ENCODE assay signal across 9 cellular contexts in the genomic region with DNA sequence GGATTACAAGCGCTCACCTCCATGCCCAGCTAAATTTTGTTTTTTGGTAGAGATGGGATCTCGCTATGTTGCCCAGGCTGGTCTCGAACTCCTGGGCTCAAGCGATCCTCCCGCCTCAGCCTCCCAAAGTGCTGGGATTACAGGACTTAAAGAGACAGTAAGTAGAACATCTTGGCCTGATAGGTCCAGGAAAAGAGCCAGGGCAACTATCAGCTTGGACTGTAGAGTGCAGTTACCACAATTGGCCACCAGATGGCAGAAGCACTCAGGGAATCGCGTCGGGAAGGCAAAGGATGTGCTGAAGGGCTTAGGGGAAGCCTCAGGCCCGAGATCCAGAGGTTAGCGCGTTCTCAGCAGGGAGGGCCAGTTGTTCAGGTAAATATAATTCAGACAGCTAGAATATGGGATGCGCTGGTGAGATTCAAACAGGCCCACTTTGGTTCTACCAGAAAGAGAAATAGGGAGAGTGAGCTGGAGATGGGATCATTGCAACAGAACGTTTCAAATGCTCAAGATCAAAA. TPM values are rescaled to one million over a fixed set of nuclear protein-coding genes. Genes with fewer than 3 reads are reported as not detected.
A peak's percentile ranks its signal among the peaks of the same experiment; 100 is the strongest.
DNase-seq lines count a peak whose midpoint lies in the region; ATAC-seq, FAIRE-seq and TF ChIP-seq lines count a peak whose summit lies in the region.
"Had no signal": no experiment of that assay in that cellular context is flagged by ENCODE, and none has a peak within 500 bp of the region (broad histone marks: within the 10 kb centered on the region; RNA-seq: fewer than 3 reads in every experiment).

No MANE protein-coding gene starts in this region.

- no peak for TF ChIP-seq EP300 in tibial nerve (IDR thresholded peaks at IDR 0.05)

- H3K9me3 Mint-ChIP-seq in activated T-helper 2 cell treated with anti-CD3 and anti-CD28 coated beads, Interferon-gamma antibody, Interleukin-2, Interleukin-4, amounts not matched to agents 10 μg/mL and 5 μg/mL and 100 μg/mL, durations not matched to agents 14 hours and 24 hours and 36 hours: no peaks in the 10 kb centered on the region
- H3K9me3 Mint-ChIP-seq in osteocyte (ENCODE audit: unreplicated experiment): no peaks in the 10 kb centered on the region

- no peaks in the 10 kb centered on the region for H3K79me1 ChIP-seq in IMR-90 (ENCODE audit: low read depth in 1 of 2, low read length in 2 of 2)

- ATAC-seq in GM21423 (IDR thresholded peaks at IDR 0.05; ENCODE audit: unreplicated experiment) (peak; percentile 67), IMR-90 (ENCODE audit: low read depth) (peak; percentile 98)

- no peak overlapping the region for H4K5ac ChIP-seq in IMR-90 (ENCODE audit: low read depth, low read length)

- peak overlapping the region; percentile 25 for H2AFZ ChIP-seq in IMR-90 (replicated peaks; ENCODE audit: low read length, poor library complexity)

- H2BK5ac ChIP-seq in IMR-90 (ENCODE audit: low read depth, low read length, poor library complexity, severe bottlenecking): no peak overlapping the region

- peaks cover 2% of the 10 kb centered on the region for H3K27me3 ChIP-seq in IMR-90 (ENCODE audit: control insufficient read depth, insufficient read depth, low read length)
- no peaks in the 10 kb centered on the region for H3K27me3 ChIP-seq in tibial nerve

- H3K56ac ChIP-seq in IMR-90 (ENCODE audit: extremely low read depth, insufficient read depth, low read length): no peak overlapping the region

- no peaks in the 10 kb centered on the region for H3K9me1 ChIP-seq in IMR-90 (ENCODE audit: insufficient read depth, low read length)

- H3K23ac ChIP-seq in IMR-90 (ENCODE audit: low read depth, low read length): no peak overlapping the region

- H3K36me3 ChIP-seq in IMR-90 (ENCODE audit: control insufficient read depth, insufficient read depth, low read length) (no peaks in the 10 kb centered on the region), tibial nerve (no peaks in the 10 kb centered on the region)

- H3K9me3 ChIP-seq in IMR-90 (ENCODE audit: control insufficient read depth, insufficient read depth, low read length) (no peaks in the 10 kb centered on the region), tibial nerve (no peaks in the 10 kb centered on the region)

- H2BK120ac ChIP-seq in IMR-90 (ENCODE audit: low read depth, low read length): no peak overlapping the region

- FAIRE-seq in frontal cortex (lab: Jason Lieb, UNC): no peak

- H2BK20ac ChIP-seq in IMR-90 (ENCODE audit: low read depth, low read length): no peak overlapping the region

- no peak overlapping the region for H3K27ac Mint-ChIP-seq in activated T-helper 2 cell treated with anti-CD3 and anti-CD28 coated beads, Interferon-gamma antibody, Interleukin-2, Interleukin-4, amounts not matched to agents 10 μg/mL and 5 μg/mL and 100 μg/mL, durations not matched to agents 14 hours and 24 hours and 36 hours
- no peak overlapping the region for H3K27ac Mint-ChIP-seq in osteocyte (ENCODE audit: unreplicated experiment)

- BruUV-seq in IMR-90 (replicated peaks; lab: Mats Ljungman, UMichigan): no TSS peak

- H3K4ac ChIP-seq in IMR-90 (ENCODE audit: low read depth, low read length): no peak overlapping the region

- H3K4me2 ChIP-seq in IMR-90 (ENCODE audit: low read depth, low read length): no peak overlapping the region

- no peak overlapping the region for H2AK5ac ChIP-seq in IMR-90 (ENCODE audit: low read depth, low read length)

- TF ChIP-seq CTCF in IMR-90 (conservative IDR thresholded peaks at IDR 0.05; ENCODE audit: low read depth, low read length) (peak; percentile 93), osteocyte (IDR thresholded peaks at IDR 0.05) (peak; percentile 95), tibial nerve (IDR thresholded peaks at IDR 0.05) (peak; percentile 88 to 96 (median 93))

- peaks cover 15% of the 10 kb centered on the region for H3K27me3 Mint-ChIP-seq in activated T-helper 2 cell treated with anti-CD3 and anti-CD28 coated beads, Interferon-gamma antibody, Interleukin-2, Interleukin-4, amounts not matched to agents 10 μg/mL and 5 μg/mL and 100 μg/mL, durations not matched to agents 14 hours and 24 hours and 36 hours (ENCODE audit: low read depth)
- H3K27me3 Mint-ChIP-seq in osteocyte (ENCODE audit: unreplicated experiment): peaks cover 21% of the 10 kb centered on the region

- in situ Hi-C loops in IMR-90 (cut with MboI; ENCODE audit: low sequenced_read_pairs): loop anchor here (5.0 to 25.0 kb wide), 3 partner anchors 64 to 573 kb away; no protein-coding TSS in a partner anchor

- H3K14ac ChIP-seq in IMR-90 (replicated peaks; ENCODE audit: low read depth, low read length): no peak overlapping the region

- H3K4me3 ChIP-seq in IMR-90 (ENCODE audit: insufficient read depth, low read depth, low read length) (no peak overlapping the region), tibial nerve (no peak overlapping the region)

- no peak overlapping the region for H2AK9ac ChIP-seq in IMR-90 (replicated peaks; ENCODE audit: low read depth, low read length, poor library complexity)

- CTCF ChIA-PET in IMR-90 (lab: Yijun Ruan, JAX): interaction anchor here (0.5 to 2.7 kb wide), 18 partner anchors 8 to 820 kb away, joined by 3 to 17 read pairs (median 3); no protein-coding TSS in a partner anchor

- H4K8ac ChIP-seq in IMR-90 (ENCODE audit: low read depth in 2 of 2, low read length in 2 of 2): no peak overlapping the region

- H3K18ac ChIP-seq in IMR-90 (ENCODE audit: low read depth, low read length): no peak overlapping the region

- H3K4me1 ChIP-seq in IMR-90 (ENCODE audit: control insufficient read depth, insufficient read depth, low read length): no peaks in the 10 kb centered on the region
- no peaks in the 10 kb centered on the region for H3K4me1 ChIP-seq in tibial nerve

- POLR2A ChIA-PET in IMR-90 (lab: Charles Lee; ENCODE audit: unreplicated experiment): no interaction called here

- TF ChIP-seq RAD21 in IMR-90 (IDR thresholded peaks at IDR 0.05; ENCODE audit: low read length): peak; percentile 94

- H3K4me1 Mint-ChIP-seq in activated T-helper 2 cell treated with anti-CD3 and anti-CD28 coated beads, Interferon-gamma antibody, Interleukin-2, Interleukin-4, amounts not matched to agents 10 μg/mL and 5 μg/mL and 100 μg/mL, durations not matched to agents 14 hours and 24 hours and 36 hours (ENCODE audit: low read depth): peaks cover 4% of the 10 kb centered on the region
- no peaks in the 10 kb centered on the region for H3K4me1 Mint-ChIP-seq in osteocyte (ENCODE audit: unreplicated experiment)

- WGBS in IMR-90 (ENCODE audit: extremely low coverage in 2 of 2, insufficient read length in 1 of 2), 2 experiments: 0% methylated on average over 2 of the region's 13 CpGs; no CpG with 5 or more reads in 1 of the 2 experiments
- WGBS in tibial nerve, 2 donors: 15 to 19% methylated on average over 13 of the region's 13 CpGs

- H3K36me3 Mint-ChIP-seq in activated T-helper 2 cell treated with anti-CD3 and anti-CD28 coated beads, Interferon-gamma antibody, Interleukin-2, Interleukin-4, amounts not matched to agents 10 μg/mL and 5 μg/mL and 100 μg/mL, durations not matched to agents 14 hours and 24 hours and 36 hours (ENCODE audit: low read depth): no peaks in the 10 kb centered on the region
- H3K36me3 Mint-ChIP-seq in osteocyte (ENCODE audit: unreplicated experiment): no peaks in the 10 kb centered on the region

- H4K91ac ChIP-seq in IMR-90 (ENCODE audit: insufficient read depth, low read depth, low read length): no peak overlapping the region

- dilution Hi-C loops in IMR-90 (cut with HindIII; ENCODE audit: low sequenced_read_pairs, unreplicated experiment): no loop called here

- H3K27ac ChIP-seq in IMR-90 (ENCODE audit: insufficient read depth, low read length) (no peak overlapping the region), tibial nerve (no peak overlapping the region)

- peak; percentile 35; the same call in 1 of the 2 replicates for TF ChIP-seq POLR2A in IMR-90 (IDR thresholded peaks at IDR 0.05; ENCODE audit: low read depth, low read length)
- TF ChIP-seq POLR2A in tibial nerve (IDR thresholded peaks at IDR 0.05): no peak

- peak; percentile 62 for DNase-seq in DMS153 (lab: John Stamatoyannopoulos, UW)
- DNase-seq in IMR-90: peak; percentile 69
- DNase-seq in RPMI7951 (ENCODE audit: low read depth): peak; percentile 58
- DNase-seq in activated T-helper 2 cell treated with anti-CD3 and anti-CD28 coated beads, Interferon-gamma antibody, Interleukin-2, Interleukin-4, amounts not matched to agents 10 μg/mL and 5 μg/mL and 100 μg/mL, durations not matched to agents 14 hours and 24 hours and 36 hours (ENCODE audit: low spot score): peak; percentile 40
- peak; percentile 54 to 71 for DNase-seq in frontal cortex (ENCODE audit: low spot score in 2 of 2)
- DNase-seq in osteocyte (ENCODE audit: extremely low spot score, unreplicated experiment): peak; percentile 90
- peak; percentile 54 to 83 for DNase-seq in tibial nerve (ENCODE audit: low spot score in 2 of 2)

- H2BK15ac ChIP-seq in IMR-90 (ENCODE audit: low read depth, low read length): no peak overlapping the region

- no peak overlapping the region for H3K9ac ChIP-seq in IMR-90 (ENCODE audit: low read depth, low read length)

- intact Hi-C loops in IMR-90 (cut with micrococcal nuclease): loop anchor here (1.0 to 10.0 kb wide), 5 partner anchors 233 to 1043 kb away; no protein-coding TSS in a partner anchor
- intact Hi-C loops in activated T-helper 2 cell treated with anti-CD3 and anti-CD28 coated beads, Interferon-gamma antibody, Interleukin-2, Interleukin-4, amounts not matched to agents 10 μg/mL and 5 μg/mL and 100 μg/mL, durations not matched to agents 14 hours and 24 hours and 36 hours (cut with micrococcal nuclease): loop anchor here (1.0 kb wide), 1 partner anchor 233 kb away; no protein-coding TSS in a partner anchor

- H3K4me3 Mint-ChIP-seq in activated T-helper 2 cell treated with anti-CD3 and anti-CD28 coated beads, Interferon-gamma antibody, Interleukin-2, Interleukin-4, amounts not matched to agents 10 μg/mL and 5 μg/mL and 100 μg/mL, durations not matched to agents 14 hours and 24 hours and 36 hours (ENCODE audit: low read depth): no peak overlapping the region
- H3K4me3 Mint-ChIP-seq in osteocyte (ENCODE audit: unreplicated experiment): no peak overlapping the region

- H4K20me1 ChIP-seq in IMR-90 (ENCODE audit: insufficient read depth, low read length): no peaks in the 10 kb centered on the region

TF ChIP-seq in IMR-90, 13 proteins besides CTCF, POLR2A, EP300 and RAD21 (continues in another document):
- TF ChIP-seq MAFK (IDR thresholded peaks at IDR 0.05; ENCODE audit: low read depth, low read length): no peak

RNA-seq across cellular contexts. Expression of a gene that starts 21.5 kb away (rescaled TPM):
- not detected in 2 replicates for total RNA-seq in IMR-90 (2012; rRNA removed)
- not detected in 2 replicates for polyA plus RNA-seq in IMR-90 (2012; rRNA removed)
- not detected in 2 replicates for polyA plus RNA-seq in IMR-90 (2012; cell fraction: cytosol; rRNA removed)
- not detected in 2 replicates for polyA plus RNA-seq in IMR-90 (2012; cell fraction: nucleus; rRNA removed; ENCODE audit: low replicate concordance)
- total RNA-seq in RPMI7951 (2014; rRNA removed; shearing (Covaris generic)): not detected in 2 replicates
- total RNA-seq in activated T-helper 2 cell treated with anti-CD3 and anti-CD28 coated beads, Interferon-gamma antibody, Interleukin-2, Interleukin-4, amounts not matched to agents 10 μg/mL and 5 μg/mL and 100 μg/mL, durations not matched to agents 14 hours and 24 hours and 36 hours: not detected in 2 replicates
- not detected for total RNA-seq in frontal cortex
- not detected in 2 replicates for total RNA-seq in osteocyte
- not detected for total RNA-seq in tibial nerve
- polyA plus RNA-seq: esophagus had no signal

Comparison
In these comparisons a context has a peak if more than half of its experiments do, and no peak if none do; other contexts are left out.
1. DNase-seq: peak in every context shown above with its lines; median percentile 90 in osteocyte; 69 in IMR-90; 68 in tibial nerve; 62 in frontal cortex; 62 in DMS153; 58 in RPMI7951; 40 in activated T-helper 2 cell treated with anti-CD3 and anti-CD28 coated beads, Interferon-gamma antibody, Interleukin-2, Interleukin-4, amounts not matched to agents 10 μg/mL and 5 μg/mL and 100 μg/mL, durations not matched to agents 14 hours and 24 hours and 36 hours.